ENCODE assay signal across 1 cellular context in genomic region chrX:150766351-150767044, GRCh38.
TF ChIP-seq lines count a peak whose summit lies in the region.

No MANE protein-coding gene starts in this region.

TF ChIP-seq in GM23338, 12 proteins besides CTCF, POLR2A, EP300 and RAD21 (continued from another document):
- TF ChIP-seq ZNF462 (CRISPR knock-in tag; IDR thresholded peaks at IDR 0.05) (no peak), STAT1 (IDR thresholded peaks at IDR 0.05; ENCODE audit: unreplicated experiment) (no peak), CREB1 (CRISPR knock-in tag; IDR thresholded peaks at IDR 0.05; ENCODE audit: low read depth) (no peak)
